In the genomic region with DNA sequence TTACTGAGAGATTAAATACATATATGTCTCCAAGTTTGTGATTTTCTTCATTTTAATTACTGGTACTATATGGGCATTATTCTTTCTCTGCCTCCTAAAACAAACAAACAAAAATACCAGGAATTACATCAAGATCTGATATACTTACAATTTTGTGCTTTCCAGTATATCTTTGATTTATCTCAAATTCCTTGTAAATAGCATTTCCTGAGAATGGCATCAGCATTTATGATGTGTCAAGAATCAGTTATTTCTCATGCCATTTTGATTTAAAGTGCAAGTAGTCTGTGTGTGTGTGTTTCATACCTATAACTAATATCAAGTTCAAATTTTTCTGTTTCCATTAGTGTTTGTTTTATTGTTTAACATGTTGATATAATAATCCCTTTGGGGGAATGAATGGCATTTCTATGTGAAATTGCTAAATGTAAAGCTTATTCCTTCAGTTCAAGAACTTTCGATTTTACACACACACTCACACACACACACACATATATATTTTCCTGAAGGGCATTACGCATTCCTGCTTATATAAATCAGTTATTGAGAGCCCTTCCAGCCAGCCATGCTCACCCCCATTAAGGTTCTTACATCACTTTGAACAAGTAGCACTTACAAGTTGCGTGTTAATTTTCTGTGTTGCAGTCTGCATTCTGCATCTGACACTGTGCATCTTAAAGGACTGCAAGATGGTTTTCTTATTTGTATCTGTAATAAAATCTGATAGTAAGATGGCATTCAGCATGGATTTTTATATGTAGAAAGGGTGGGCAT, we compare ENCODE assay signal across 19 cellular contexts.
DNase-seq lines count a peak whose midpoint lies in the region; ATAC-seq and TF ChIP-seq lines count a peak whose summit lies in the region.
"Had no signal": no experiment of that assay in that cellular context is flagged by ENCODE, and none has a peak within 500 bp of the region (broad histone marks: within the 10 kb centered on the region; RNA-seq: fewer than 3 reads in every experiment).

No MANE protein-coding gene starts in this region.

- H3K4me1 Mint-ChIP-seq in activated CD4-positive, alpha-beta memory T cell treated with anti-CD3 and anti-CD28 coated beads, Interleukin-2, amount 10 ng/mL, durations not matched to agents 7 days and 5 days, result peaks cover 35% of the 10 kb centered on the region

- H3K9me3 Mint-ChIP-seq in activated CD4-positive, alpha-beta memory T cell treated with anti-CD3 and anti-CD28 coated beads, Interleukin-2, amount 10 ng/mL, durations not matched to agents 7 days and 5 days, result peaks cover 4% of the 10 kb centered on the region

- H3K36me3 ChIP-seq in ACC112 (ENCODE audit: insufficient read depth, low read length) (peaks cover 8% of the 10 kb centered on the region; the same call in 1 of the 2 replicates), upper lobe of right lung (no peaks in the 10 kb centered on the region), suprapubic skin (no peaks in the 10 kb centered on the region)
- H3K36me3 ChIP-seq: pancreas had no signal

- intact Hi-C loops in upper lobe of right lung (cut with DNase I), result no loop called here

- WGBS in suprapubic skin, result 91% methylated on average over 3 of the region's 3 CpGs

- H3K4me3 ChIP-seq in ACC112 (ENCODE audit: low read depth, low read length) (peak overlapping the region; percentile 63), upper lobe of right lung (no peak overlapping the region), suprapubic skin (no peak overlapping the region)
- H3K4me3 ChIP-seq: body of pancreas, pancreas, tibial nerve had no signal

- TF ChIP-seq POLR2A in suprapubic skin (IDR thresholded peaks at IDR 0.05), result no peak

- no peak overlapping the region for H3K4me3 Mint-ChIP-seq in activated CD4-positive, alpha-beta memory T cell treated with anti-CD3 and anti-CD28 coated beads, Interleukin-2, amount 10 ng/mL, durations not matched to agents 7 days and 5 days

- TF ChIP-seq EP300 in suprapubic skin (IDR thresholded peaks at IDR 0.05), result no peak

- H3K27me3 Mint-ChIP-seq in activated CD4-positive, alpha-beta memory T cell treated with anti-CD3 and anti-CD28 coated beads, Interleukin-2, amount 10 ng/mL, durations not matched to agents 7 days and 5 days, result no peaks in the 10 kb centered on the region

- no peak for TF ChIP-seq CTCF in foreskin keratinocyte (conservative IDR thresholded peaks at IDR 0.05)
- TF ChIP-seq CTCF in upper lobe of right lung (IDR thresholded peaks at IDR 0.05), result no peak
- no peak for TF ChIP-seq CTCF in suprapubic skin (IDR thresholded peaks at IDR 0.05)

- no peaks in the 10 kb centered on the region for H3K9me3 ChIP-seq in upper lobe of right lung
- H3K9me3 ChIP-seq in suprapubic skin, result no peaks in the 10 kb centered on the region
- H3K9me3 ChIP-seq: body of pancreas, pancreas, tibial nerve had no signal

- peaks cover 31% of the 10 kb centered on the region for H3K36me3 Mint-ChIP-seq in activated CD4-positive, alpha-beta memory T cell treated with anti-CD3 and anti-CD28 coated beads, Interleukin-2, amount 10 ng/mL, durations not matched to agents 7 days and 5 days (ENCODE audit: low read depth)

- peaks cover 58% of the 10 kb centered on the region for H3K4me1 ChIP-seq in ACC112 (ENCODE audit: control insufficient read depth, insufficient read depth, low read length, unreplicated experiment)
- peaks cover 27% of the 10 kb centered on the region for H3K4me1 ChIP-seq in foreskin keratinocyte
- peaks cover 11% of the 10 kb centered on the region for H3K4me1 ChIP-seq in upper lobe of right lung
- H3K4me1 ChIP-seq in suprapubic skin, result no peaks in the 10 kb centered on the region

- H3K27ac Mint-ChIP-seq in activated CD4-positive, alpha-beta memory T cell treated with anti-CD3 and anti-CD28 coated beads, Interleukin-2, amount 10 ng/mL, durations not matched to agents 7 days and 5 days, result peak overlapping the region; percentile 2

- POLR2A ChIA-PET in activated CD4-positive, alpha-beta memory T cell treated with anti-CD3 and anti-CD28 coated beads, Interleukin-2, amount 10 ng/mL, durations not matched to agents 7 days and 5 days (lab: Charles Lee), result no interaction called here

- no peak overlapping the region for H2AFZ ChIP-seq in ACC112 (ENCODE audit: low read length, unreplicated experiment)

- no peak for ATAC-seq in foreskin keratinocyte
- no peak for ATAC-seq in upper lobe of right lung
- no peak for ATAC-seq in HG03457 (IDR thresholded peaks at IDR 0.05; ENCODE audit: unreplicated experiment)
- ATAC-seq: body of pancreas, left ventricle myocardium superior, pancreas had no signal

- H3K27ac ChIP-seq in ACC112 (ENCODE audit: low read depth, low read length), result peak overlapping the region; percentile 90
- peak overlapping the region; percentile 67 for H3K27ac ChIP-seq in foreskin keratinocyte
- no peak overlapping the region for H3K27ac ChIP-seq in upper lobe of right lung
- H3K27ac ChIP-seq in suprapubic skin, result no peak overlapping the region
- H3K27ac ChIP-seq: body of pancreas, pancreas, tibial nerve had no signal

- DNase-seq in EL, result peak; percentile 63
- DNase-seq in activated CD4-positive, alpha-beta memory T cell treated with anti-CD3 and anti-CD28 coated beads, Interleukin-2, amount 10 ng/mL, durations not matched to agents 7 days and 5 days, result no peak
- DNase-seq in foreskin keratinocyte, result peak in 1 of 2 donors; percentile 40
- no peak for DNase-seq in upper lobe of right lung
- no peak for DNase-seq in SKM-1 treated with dmso at 0.1 percent for 144 hours (lab: John Stamatoyannopoulos, UW; ENCODE audit: unreplicated experiment)
- no peak for DNase-seq in suprapubic skin (ENCODE audit: low spot score in 2 of 2)
- DNase-seq: body of pancreas; dermis blood vessel endothelial cell; H7; Kasumi-1; left ventricle myocardium superior; NCI-H1105 treated with DMSO at 0.1 percent for 48 hours; NCI-H748 treated with DMSO at 0.1 percent for 48 hours; pancreas; stimulated activated CD4-positive, alpha-beta T cell treated with anti-CD3 and anti-CD28 coated beads, Interleukin-4, amount 100 ng/mL, for 4 hours; stimulated activated CD8-positive, alpha-beta memory T cell treated with anti-CD3 and anti-CD28 coated beads, Interleukin-4, amount 100 ng/mL, for 48 hours had no signal

- CTCF ChIA-PET in activated CD4-positive, alpha-beta memory T cell treated with anti-CD3 and anti-CD28 coated beads, Interleukin-2, amount 10 ng/mL, durations not matched to agents 7 days and 5 days (lab: Charles Lee), result interaction anchor here (1.6 kb wide), 1 partner anchor 101 kb away, joined by 5 read pairs; no protein-coding TSS in a partner anchor

- peaks cover 63% of the 10 kb centered on the region for H3K79me2 ChIP-seq in ACC112 (ENCODE audit: control insufficient read depth, insufficient read depth, low read length, unreplicated experiment)

- H3K27me3 ChIP-seq in ACC112 (ENCODE audit: insufficient read depth, low read length) (no peaks in the 10 kb centered on the region), foreskin keratinocyte (no peaks in the 10 kb centered on the region), upper lobe of right lung (no peaks in the 10 kb centered on the region), suprapubic skin (no peaks in the 10 kb centered on the region)
- H3K27me3 ChIP-seq: body of pancreas, pancreas, tibial nerve had no signal

Comparison
In these comparisons a context has a peak if more than half of its experiments do, and no peak if none do; other contexts are left out.
1. H3K27ac ChIP-seq: peak in ACC112 (single experiment) and foreskin keratinocyte (single experiment); none in upper lobe of right lung (single experiment) and suprapubic skin (single experiment).